In genomic region chr12:123034865-123035264, GRCh38 we compare ENCODE assay signal across 1 cellular context.
TF ChIP-seq lines count a peak whose summit lies in the region.

No MANE protein-coding gene starts in this region.

TF ChIP-seq in HEK293, 187 proteins besides CTCF, POLR2A, EP300 and RAD21 (continued from another document):
- TF ChIP-seq, protein P1, sequence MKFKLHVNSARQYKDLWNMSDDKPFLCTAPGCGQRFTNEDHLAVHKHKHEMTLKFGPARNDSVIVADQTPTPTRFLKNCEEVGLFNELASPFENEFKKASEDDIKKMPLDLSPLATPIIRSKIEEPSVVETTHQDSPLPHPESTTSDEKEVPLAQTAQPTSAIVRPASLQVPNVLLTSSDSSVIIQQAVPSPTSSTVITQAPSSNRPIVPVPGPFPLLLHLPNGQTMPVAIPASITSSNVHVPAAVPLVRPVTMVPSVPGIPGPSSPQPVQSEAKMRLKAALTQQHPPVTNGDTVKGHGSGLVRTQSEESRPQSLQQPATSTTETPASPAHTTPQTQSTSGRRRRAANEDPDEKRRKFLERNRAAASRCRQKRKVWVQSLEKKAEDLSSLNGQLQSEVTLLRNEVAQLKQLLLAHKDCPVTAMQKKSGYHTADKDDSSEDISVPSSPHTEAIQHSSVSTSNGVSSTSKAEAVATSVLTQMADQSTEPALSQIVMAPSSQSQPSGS (tag by site-specific recombination; IDR thresholded peaks at IDR 0.05; ENCODE audit: low read depth) = peak; percentile 95
- TF ChIP-seq ZNF366 (tag by site-specific recombination; conservative IDR thresholded peaks at IDR 0.05) (peak; percentile 78), ZIC2 (tag by site-specific recombination; IDR thresholded peaks at IDR 0.05) (no peak), ZNF76 (tag by site-specific recombination; IDR thresholded peaks at IDR 0.05; ENCODE audit: borderline replicate concordance, low read depth) (no peak), ZNF24 (tag by site-specific recombination; IDR thresholded peaks at IDR 0.05) (peak; percentile 21; the same call in 1 of the 2 replicates), ZNF561 (tag by site-specific recombination; IDR thresholded peaks at IDR 0.05; ENCODE audit: borderline replicate concordance) (0 out of 2 replicates have a peak, but pooled peaks have one; percentile 34), ZNF571 (tag by site-specific recombination; IDR thresholded peaks at IDR 0.05) (no peak), PRDM10 (tag by site-specific recombination; IDR thresholded peaks at IDR 0.05) (peak; percentile 43; the same call in 1 of the 2 replicates), ZFP69B (tag by site-specific recombination; IDR thresholded peaks at IDR 0.05) (no peak), ZBTB17 (tag by site-specific recombination; IDR thresholded peaks at IDR 0.05) (peak; percentile 53), ZNF600 (tag by site-specific recombination; IDR thresholded peaks at IDR 0.05) (peak; percentile 95), ZNF629 (tag by site-specific recombination; IDR thresholded peaks at IDR 0.05) (peak; percentile 89), ZBTB6 (tag by site-specific recombination; IDR thresholded peaks at IDR 0.05) (no peak), ZNF10 (tag by site-specific recombination; IDR thresholded peaks at IDR 0.05) (peak; percentile 75; the same call in 1 of the 2 replicates), TSHZ1 (tag by site-specific recombination; IDR thresholded peaks at IDR 0.05; ENCODE audit: borderline replicate concordance) (0 out of 2 replicates have a peak, but pooled peaks have one; percentile 27), HIC1 (tag by site-specific recombination; IDR thresholded peaks at IDR 0.05) (0 out of 2 replicates have a peak, but pooled peaks have one; percentile 14), IKZF3 (tag by site-specific recombination; IDR thresholded peaks at IDR 0.05) (peak; percentile 62), SP3 (tag by site-specific recombination; IDR thresholded peaks at IDR 0.05) (no peak), ZNF175 (tag by site-specific recombination; IDR thresholded peaks at IDR 0.05) (no peak), ZEB2 (tag by site-specific recombination; IDR thresholded peaks at IDR 0.05) (peak; percentile 68), GLIS1 (tag by site-specific recombination; IDR thresholded peaks at IDR 0.05) (peak; percentile 14; the same call in 1 of the 2 replicates), KLF7 (tag by site-specific recombination; IDR thresholded peaks at IDR 0.05; ENCODE audit: borderline replicate concordance) (no peak), SP7 (tag by site-specific recombination; IDR thresholded peaks at IDR 0.05) (peak; percentile 73), ZFP37 (tag by site-specific recombination; IDR thresholded peaks at IDR 0.05) (no peak), ZNF473 (tag by site-specific recombination; IDR thresholded peaks at IDR 0.05) (no peak)
- TF ChIP-seq, protein P2, sequence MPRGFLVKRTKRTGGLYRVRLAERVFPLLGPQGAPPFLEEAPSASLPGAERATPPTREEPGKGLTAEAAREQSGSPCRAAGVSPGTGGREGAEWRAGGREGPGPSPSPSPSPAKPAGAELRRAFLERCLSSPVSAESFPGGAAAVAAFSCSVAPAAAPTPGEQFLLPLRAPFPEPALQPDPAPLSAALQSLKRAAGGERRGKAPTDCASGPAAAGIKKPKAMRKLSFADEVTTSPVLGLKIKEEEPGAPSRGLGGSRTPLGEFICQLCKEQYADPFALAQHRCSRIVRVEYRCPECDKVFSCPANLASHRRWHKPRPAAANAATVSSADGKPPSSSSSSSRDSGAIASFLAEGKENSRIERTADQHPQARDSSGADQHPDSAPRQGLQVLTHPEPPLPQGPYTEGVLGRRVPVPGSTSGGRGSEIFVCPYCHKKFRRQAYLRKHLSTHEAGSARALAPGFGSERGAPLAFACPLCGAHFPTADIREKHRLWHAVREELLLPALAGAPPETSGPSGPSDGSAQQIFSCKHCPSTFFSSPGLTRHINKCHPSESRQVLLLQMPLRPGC (tag by site-specific recombination; IDR thresholded peaks at IDR 0.05) = peak; percentile 78
- TF ChIP-seq, protein P3, sequence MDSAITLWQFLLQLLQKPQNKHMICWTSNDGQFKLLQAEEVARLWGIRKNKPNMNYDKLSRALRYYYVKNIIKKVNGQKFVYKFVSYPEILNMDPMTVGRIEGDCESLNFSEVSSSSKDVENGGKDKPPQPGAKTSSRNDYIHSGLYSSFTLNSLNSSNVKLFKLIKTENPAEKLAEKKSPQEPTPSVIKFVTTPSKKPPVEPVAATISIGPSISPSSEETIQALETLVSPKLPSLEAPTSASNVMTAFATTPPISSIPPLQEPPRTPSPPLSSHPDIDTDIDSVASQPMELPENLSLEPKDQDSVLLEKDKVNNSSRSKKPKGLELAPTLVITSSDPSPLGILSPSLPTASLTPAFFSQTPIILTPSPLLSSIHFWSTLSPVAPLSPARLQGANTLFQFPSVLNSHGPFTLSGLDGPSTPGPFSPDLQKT (IDR thresholded peaks at IDR 0.05; ENCODE audit: borderline replicate concordance, low read depth, low read length) = no peak
- TF ChIP-seq, protein P4, sequence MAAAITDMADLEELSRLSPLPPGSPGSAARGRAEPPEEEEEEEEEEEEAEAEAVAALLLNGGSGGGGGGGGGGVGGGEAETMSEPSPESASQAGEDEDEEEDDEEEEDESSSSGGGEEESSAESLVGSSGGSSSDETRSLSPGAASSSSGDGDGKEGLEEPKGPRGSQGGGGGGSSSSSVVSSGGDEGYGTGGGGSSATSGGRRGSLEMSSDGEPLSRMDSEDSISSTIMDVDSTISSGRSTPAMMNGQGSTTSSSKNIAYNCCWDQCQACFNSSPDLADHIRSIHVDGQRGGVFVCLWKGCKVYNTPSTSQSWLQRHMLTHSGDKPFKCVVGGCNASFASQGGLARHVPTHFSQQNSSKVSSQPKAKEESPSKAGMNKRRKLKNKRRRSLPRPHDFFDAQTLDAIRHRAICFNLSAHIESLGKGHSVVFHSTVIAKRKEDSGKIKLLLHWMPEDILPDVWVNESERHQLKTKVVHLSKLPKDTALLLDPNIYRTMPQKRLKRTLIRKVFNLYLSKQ (tag by site-specific recombination; IDR thresholded peaks at IDR 0.05; ENCODE audit: borderline replicate concordance) = no peak
